ENCODE assay signal across 23 cellular contexts in the genomic region with DNA sequence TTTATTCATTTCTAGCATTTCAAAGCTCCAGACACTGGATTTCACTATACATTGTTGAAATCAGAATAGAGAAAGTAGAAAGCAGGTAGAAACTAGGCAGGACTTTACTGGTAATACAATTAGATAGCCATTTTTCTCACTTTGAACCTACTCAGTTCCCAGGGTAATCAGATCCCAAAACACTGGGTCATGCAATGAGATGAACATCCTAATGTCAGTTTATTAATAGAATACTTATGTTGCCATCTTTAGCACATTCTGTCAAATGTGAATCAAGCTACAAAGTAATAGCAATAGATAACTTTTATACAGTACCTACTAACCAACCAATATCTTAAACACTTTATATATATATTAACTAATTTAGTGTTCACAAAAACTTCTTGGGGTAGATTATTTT.
"Had no signal": no experiment of that assay in that cellular context is flagged by ENCODE, and none has a peak within 500 bp of the region (broad histone marks: within the 10 kb centered on the region; RNA-seq: fewer than 3 reads in every experiment).

No MANE protein-coding gene starts in this region.

- H3K27me3 ChIP-seq: Peyer's patch, SJSA1 had no signal

- H3K27me3 Mint-ChIP-seq: IgD-negative memory B cell had no signal

- DNase-seq: MV-4-11; NCI-H1048; NCI-H1105; NCI-H1417; NCI-H1436 treated with DMSO at 0.1 percent for 48 hours; NCI-H1694; NCI-H187 treated with DMSO at 0.1 percent for 48 hours; NCI-H2029 treated with DMSO at 0.1 percent for 48 hours; NCI-H2107; NCI-H2227 treated with DMSO at 0.1 percent for 48 hours; NCI-H510A; NCI-H524 treated with DMSO at 0.1 percent for 48 hours; NCI-H69; NCI-H774; NK-92 treated with Interleukin-12 subunit alpha and Interleukin-12 subunit beta, amount 100 ng/mL, for 24 hours; OCI-M1; PC-9; Peyer's patch; SIG-M5 had no signal

- ATAC-seq: K562 had no signal

- H3K27ac ChIP-seq: PC-9, Peyer's patch, SJSA1, SK-N-MC had no signal

- H3K4me1 ChIP-seq: Peyer's patch, SJSA1 had no signal

- H3K9me3 ChIP-seq: Peyer's patch, SJSA1 had no signal

- H3K4me3 ChIP-seq: K562, PC-9, Peyer's patch, SJSA1, SK-N-MC had no signal
